8 cellular contexts compared by ENCODE assay signal in the genomic region with DNA sequence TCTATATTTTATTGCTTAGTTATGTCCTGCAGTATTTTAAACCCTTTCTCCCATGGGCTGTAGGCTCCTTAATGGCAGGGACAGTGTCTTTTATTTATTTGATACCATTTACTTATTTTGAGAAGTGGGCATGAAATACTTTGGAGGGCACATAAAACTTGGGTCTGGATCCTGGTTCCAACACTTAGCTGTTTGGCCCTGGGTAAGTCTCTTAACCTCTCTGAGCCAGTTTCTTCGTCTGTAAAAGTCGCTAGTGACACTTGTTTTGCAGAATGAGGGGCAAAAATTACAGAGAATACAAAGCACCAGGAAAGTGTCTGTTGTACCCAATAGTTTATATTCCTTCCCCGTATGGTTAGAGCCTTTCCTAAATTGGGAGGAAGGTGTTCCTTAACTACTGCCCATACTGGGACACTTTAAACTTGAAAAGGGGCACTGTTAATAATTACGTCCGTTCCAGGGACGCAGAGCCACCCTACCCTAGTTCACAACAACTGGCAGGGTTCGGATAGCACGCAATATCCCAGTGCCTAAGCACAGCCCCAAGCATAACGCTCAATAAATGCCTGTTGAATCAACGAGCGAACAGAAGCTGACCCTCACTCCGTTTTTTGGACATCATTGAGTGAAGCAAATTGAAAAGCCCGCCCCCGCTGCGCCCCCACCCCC. TPM values are rescaled to one million over a fixed set of nuclear protein-coding genes. Genes with fewer than 3 reads are reported as not detected.
A peak's percentile ranks its signal among the peaks of the same experiment; 100 is the strongest.
DNase-seq lines count a peak whose midpoint lies in the region; ATAC-seq and TF ChIP-seq lines count a peak whose summit lies in the region.

No MANE protein-coding gene starts in this region.

- TF ChIP-seq CTCF in BJ (IDR thresholded peaks at IDR 0.05; ENCODE audit: insufficient read depth, low read depth, low read length) (no peak), coronary artery (IDR thresholded peaks at IDR 0.05) (no peak)

- H3K27ac ChIP-seq in coronary artery, result peak overlapping the region; percentile 100

- H3K27ac Mint-ChIP-seq in natural killer cell treated with Interleukin-12 subunit alpha and Interleukin-12 subunit beta and Interleukin-15 and Interleukin-18, amount 100 ng/mL, for 72 hours, result peak overlapping the region in 1 of 2 donors; percentile 46

- no peaks in the 10 kb centered on the region for H3K36me3 Mint-ChIP-seq in natural killer cell treated with Interleukin-12 subunit alpha and Interleukin-12 subunit beta and Interleukin-15 and Interleukin-18, amount 100 ng/mL, for 72 hours

- no peak for ATAC-seq in natural killer cell treated with Interleukin-12 subunit alpha and Interleukin-12 subunit beta and Interleukin-15 and Interleukin-18, amount 100 ng/mL, for 72 hours
- no peak for ATAC-seq in GM21786 (IDR thresholded peaks at IDR 0.05; ENCODE audit: unreplicated experiment)
- ATAC-seq in GM21515 (IDR thresholded peaks at IDR 0.05; ENCODE audit: unreplicated experiment), result no peak

- DNase-seq in BJ (ENCODE audit: low read depth) (no peak), coronary artery (ENCODE audit: low spot score) (no peak), UCSD-AML1 (lab: John Stamatoyannopoulos, UW; ENCODE audit: unreplicated experiment) (no peak), SHP77 (lab: John Stamatoyannopoulos, UW) (no peak)
- DNase-seq in Jurkat, Clone E6-1 (ENCODE audit: low read depth, low spot score), result no peak
- DNase-seq in natural killer cell treated with Interleukin-12 subunit alpha and Interleukin-12 subunit beta and Interleukin-15 and Interleukin-18, amount 100 ng/mL, for 72 hours (ENCODE audit: low spot score), result no peak

- H3K36me3 ChIP-seq in BJ (ENCODE audit: control insufficient read depth, insufficient read depth, low read length), result no peaks in the 10 kb centered on the region

- peak overlapping the region; percentile 73 for H3K4me3 Mint-ChIP-seq in natural killer cell treated with Interleukin-12 subunit alpha and Interleukin-12 subunit beta and Interleukin-15 and Interleukin-18, amount 100 ng/mL, for 72 hours

- peaks cover 42 to 53% of the 10 kb centered on the region in 2 donors for H3K4me1 Mint-ChIP-seq in natural killer cell treated with Interleukin-12 subunit alpha and Interleukin-12 subunit beta and Interleukin-15 and Interleukin-18, amount 100 ng/mL, for 72 hours (ENCODE audit: low read depth in 2 of 2)

- H3K27me3 Mint-ChIP-seq in natural killer cell treated with Interleukin-12 subunit alpha and Interleukin-12 subunit beta and Interleukin-15 and Interleukin-18, amount 100 ng/mL, for 72 hours, result peaks cover 0 to 12% of the 10 kb centered on the region in 2 donors

- peak overlapping the region; percentile 77 for H3K4me3 ChIP-seq in BJ (ENCODE audit: low read depth, low read length)
- peak overlapping the region; percentile 69 for H3K4me3 ChIP-seq in Jurkat, Clone E6-1 (ENCODE audit: low read length)
- H3K4me3 ChIP-seq in coronary artery, result peak overlapping the region; percentile 78

- POLR2A ChIA-PET in BJ (lab: Charles Lee), result no interaction called here

- no peaks in the 10 kb centered on the region for H3K27me3 ChIP-seq in BJ (ENCODE audit: control insufficient read depth, insufficient read depth, low read length)

- H3K9me3 Mint-ChIP-seq in natural killer cell treated with Interleukin-12 subunit alpha and Interleukin-12 subunit beta and Interleukin-15 and Interleukin-18, amount 100 ng/mL, for 72 hours, result no peaks in the 10 kb centered on the region

- CTCF ChIA-PET in BJ (lab: Yijun Ruan, JAX), result interaction anchor here (0.6 to 1.9 kb wide), 3 partner anchors 44 to 200 kb away, joined by 3 to 4 read pairs (median 3); no protein-coding TSS in a partner anchor

RNA-seq across cellular contexts. Expression of a gene that starts 6.0 kb away (rescaled TPM):
- polyA plus RNA-seq in BJ (2011; rRNA removed), result 0.56 and 0.96 TPM in 2 replicates
- polyA minus RNA-seq in BJ (2011; rRNA and poly(A)+ RNA removed), result 1.6 TPM in 1 of 2 replicates, not detected in the other
- polyA plus RNA-seq in Jurkat, Clone E6-1 (2012; ENCODE audit: insufficient read depth, insufficient read length), result 1.9 TPM
- not detected for total RNA-seq in natural killer cell treated with Interleukin-12 subunit alpha and Interleukin-12 subunit beta and Interleukin-15 and Interleukin-18, amount 100 ng/mL, for 72 hours

RNA-seq across cellular contexts. Expression of a gene that starts 42.2 kb away (rescaled TPM):
- 1.6 and 2.3 TPM in 2 replicates for polyA plus RNA-seq in BJ (2011; rRNA removed)
- polyA minus RNA-seq in BJ (2011; rRNA and poly(A)+ RNA removed), result 0.85 and 1.4 TPM in 2 replicates
- polyA plus RNA-seq in Jurkat, Clone E6-1 (2012; ENCODE audit: insufficient read depth, insufficient read length), result 41.1 TPM
- total RNA-seq in natural killer cell treated with Interleukin-12 subunit alpha and Interleukin-12 subunit beta and Interleukin-15 and Interleukin-18, amount 100 ng/mL, for 72 hours, result 10 to 100 TPM; 14.1 to 32.5 TPM

RNA-seq across cellular contexts. Expression of a gene that starts 45.5 kb away (rescaled TPM):
- not detected in 2 replicates for polyA plus RNA-seq in BJ (2011; rRNA removed)
- polyA minus RNA-seq in BJ (2011; rRNA and poly(A)+ RNA removed), result not detected in 2 replicates
- not detected for polyA plus RNA-seq in Jurkat, Clone E6-1 (2012; ENCODE audit: insufficient read depth, insufficient read length)
- not detected for total RNA-seq in natural killer cell treated with Interleukin-12 subunit alpha and Interleukin-12 subunit beta and Interleukin-15 and Interleukin-18, amount 100 ng/mL, for 72 hours

RNA-seq across cellular contexts. Expression of a gene that starts 49.9 kb away (rescaled TPM):
- not detected in 2 replicates for polyA plus RNA-seq in BJ (2011; rRNA removed)
- not detected in 2 replicates for polyA minus RNA-seq in BJ (2011; rRNA and poly(A)+ RNA removed)
- not detected for polyA plus RNA-seq in Jurkat, Clone E6-1 (2012; ENCODE audit: insufficient read depth, insufficient read length)
- total RNA-seq in natural killer cell treated with Interleukin-12 subunit alpha and Interleukin-12 subunit beta and Interleukin-15 and Interleukin-18, amount 100 ng/mL, for 72 hours, result not detected
